Comparison of ENCODE assay signal across 10 cellular contexts in genomic region chrX:134599173-134599914, GRCh38. TPM values are rescaled to one million over a fixed set of nuclear protein-coding genes. Genes with fewer than 3 reads are reported as not detected.
DNase-seq lines count a peak whose midpoint lies in the region; ATAC-seq, FAIRE-seq and TF ChIP-seq lines count a peak whose summit lies in the region.
"Had no signal": no experiment of that assay in that cellular context is flagged by ENCODE, and none has a peak within 500 bp of the region (broad histone marks: within the 10 kb centered on the region; RNA-seq: fewer than 3 reads in every experiment).

No MANE protein-coding gene starts in this region.

- no peaks in the 10 kb centered on the region for H3K36me3 ChIP-seq in ascending aorta

- no peak overlapping the region for H3K27ac ChIP-seq in ascending aorta

- peaks cover 0 to 19% of the 10 kb centered on the region in 2 donors for H3K9me3 Mint-ChIP-seq in activated naive CD4-positive, alpha-beta T cell treated with anti-CD3 and anti-CD28 coated beads, Interleukin-2, amount 50 U/mL, for 72 hours

- H3K36me3 Mint-ChIP-seq in activated naive CD4-positive, alpha-beta T cell treated with anti-CD3 and anti-CD28 coated beads, Interleukin-2, amount 50 U/mL, for 72 hours: peaks cover 0 to 14% of the 10 kb centered on the region in 2 donors

- H3K9me3 ChIP-seq in ascending aorta: no peaks in the 10 kb centered on the region

- TF ChIP-seq CTCF in AG09309 (IDR thresholded peaks at IDR 0.05; ENCODE audit: control insufficient read depth, insufficient read depth, low read depth, low read length, missing control alignments) (no peak), ascending aorta (IDR thresholded peaks at IDR 0.05) (no peak)

- DNase-seq in AG09309 (ENCODE audit: low read depth) (peak; percentile 75), GM12892 (ENCODE audit: insufficient read length) (no peak), putamen (ENCODE audit: low spot score) (peak; percentile 11), ascending aorta (ENCODE audit: low spot score in 2 of 2) (no peak), DMS 273 treated with DMSO at 0.1 percent for 48 hours (lab: John Stamatoyannopoulos, UW) (no peak), G401 (ENCODE audit: low spot score) (no peak), NCI-H2227 (lab: John Stamatoyannopoulos, UW; ENCODE audit: unreplicated experiment) (no peak)
- DNase-seq in activated naive CD4-positive, alpha-beta T cell treated with anti-CD3 and anti-CD28 coated beads, Interleukin-2, amount 50 U/mL, for 72 hours (ENCODE audit: low spot score in 2 of 2): peak; percentile 28 to 58

- peak; percentile 68 for FAIRE-seq in GM12892 (lab: Jason Lieb, UNC)
- FAIRE-seq: D721Med had no signal

- no peaks in the 10 kb centered on the region for H3K27me3 ChIP-seq in ascending aorta

- peak overlapping the region in 1 of 2 donors; percentile 85 for H3K27ac Mint-ChIP-seq in activated naive CD4-positive, alpha-beta T cell treated with anti-CD3 and anti-CD28 coated beads, Interleukin-2, amount 50 U/mL, for 72 hours

- intact Hi-C loops in ascending aorta (cut with DNase I): no loop called here

- in situ Hi-C loops in G401 (cut with HindIII; ENCODE audit: low sequenced_read_pairs): no loop called here

- peak; percentile 88 to 93 for ATAC-seq in activated naive CD4-positive, alpha-beta T cell treated with anti-CD3 and anti-CD28 coated beads, Interleukin-2, amount 50 U/mL, for 72 hours

- H3K4me1 ChIP-seq in ascending aorta: peaks cover 0 to 2% of the 10 kb centered on the region in 2 donors

- H3K4me3 ChIP-seq in AG09309 (ENCODE audit: control insufficient read depth, low read depth, low read length) (no peak overlapping the region), ascending aorta (no peak overlapping the region)

- no peak for TF ChIP-seq POLR2A in GM12892 (IDR thresholded peaks at IDR 0.05; ENCODE audit: low read depth, low read length)

RNA-seq across cellular contexts. Expression of gene PLAC1, which starts 58.9 kb away (rescaled TPM):
- polyA plus RNA-seq in GM12892 (2012; ENCODE audit: missing spikeins): not detected
- total RNA-seq in activated naive CD4-positive, alpha-beta T cell treated with anti-CD3 and anti-CD28 coated beads, Interleukin-2, amount 50 U/mL, for 72 hours: not detected
- total RNA-seq in ascending aorta: not detected
- total RNA-seq in G401 (2014; rRNA removed; shearing (Covaris generic)): 0.47 TPM in 1 of 2 replicates, not detected in the other
- total RNA-seq: HT-29 had no signal

Comparison
In these comparisons a context has a peak if more than half of its experiments do, and no peak if none do; other contexts are left out.
1. DNase-seq: peak in AG09309 (single experiment), activated naive CD4-positive, alpha-beta T cell treated with anti-CD3 and anti-CD28 coated beads, Interleukin-2, amount 50 U/mL, for 72 hours (2 of 2) and putamen (single experiment); none in GM12892 (single experiment), ascending aorta (0 of 2), DMS 273 treated with DMSO at 0.1 percent for 48 hours (single experiment), G401 (single experiment) and NCI-H2227 (single experiment).